Comparison of ENCODE assay signal across 8 cellular contexts in genomic region chr9:128829477-128830251, GRCh38. TPM values are rescaled to one million over a fixed set of nuclear protein-coding genes. Genes with fewer than 3 reads are reported as not detected.
DNase-seq lines count a peak whose midpoint lies in the region; ATAC-seq lines count a peak whose summit lies in the region.

A gene with protein sequence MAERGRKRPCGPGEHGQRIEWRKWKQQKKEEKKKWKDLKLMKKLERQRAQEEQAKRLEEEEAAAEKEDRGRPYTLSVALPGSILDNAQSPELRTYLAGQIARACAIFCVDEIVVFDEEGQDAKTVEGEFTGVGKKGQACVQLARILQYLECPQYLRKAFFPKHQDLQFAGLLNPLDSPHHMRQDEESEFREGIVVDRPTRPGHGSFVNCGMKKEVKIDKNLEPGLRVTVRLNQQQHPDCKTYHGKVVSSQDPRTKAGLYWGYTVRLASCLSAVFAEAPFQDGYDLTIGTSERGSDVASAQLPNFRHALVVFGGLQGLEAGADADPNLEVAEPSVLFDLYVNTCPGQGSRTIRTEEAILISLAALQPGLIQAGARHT (minus strand): TSS chr9:128829794. CDS start chr9:128829780, 14 bp downstream.

- H3K9me2 ChIP-seq in Karpas-422 (replicated peaks; ENCODE audit: insufficient read depth, low read length): no peaks in the 10 kb centered on the region

- peaks cover 24% of the 10 kb centered on the region for H3K79me2 ChIP-seq in Karpas-422 (ENCODE audit: low read length)

- no peaks in the 10 kb centered on the region for H4K20me1 ChIP-seq in Karpas-422 (ENCODE audit: insufficient read depth, low read depth, low read length)

- H3K4me1 ChIP-seq in Karpas-422 (ENCODE audit: low read length): peaks cover 18% of the 10 kb centered on the region
- H3K4me1 ChIP-seq in naive thymus-derived CD4-positive, alpha-beta T cell (ENCODE audit: control insufficient read depth in 2 of 2, insufficient read depth in 2 of 2, low read length in 2 of 2): peaks cover 8 to 15% of the 10 kb centered on the region in 2 donors

- intact Hi-C loops in naive thymus-derived CD4-positive, alpha-beta T cell (cut with micrococcal nuclease): loop anchor here (1.0 to 2.0 kb wide), 6 partner anchors 11 to 199 kb away; partner anchors contain the start of genes ENDOG (in 2 of the 2), TBC1D13 (in 2 of the 2), DOLK (in 1 of the 2) and LRRC8A (in 1 of the 2)

- H3K36me3 Mint-ChIP-seq in naive thymus-derived CD4-positive, alpha-beta T cell: peaks cover 0 to 10% (median 8%) of the 10 kb centered on the region in 5 donors
- H3K36me3 Mint-ChIP-seq in stimulated activated naive B cell treated with anti-CD40 and anti-IgM and Interleukin-4, amounts not matched to agents 10 μg/mL and 1 μg/mL and 100 μg/mL, for 72 hours: peaks cover 41 to 56% of the 10 kb centered on the region in 2 donors

- H3K4me3 ChIP-seq in Karpas-422 (ENCODE audit: low read length): peak within 1 kb of the TSS; percentile 97
- H3K4me3 ChIP-seq in naive thymus-derived CD4-positive, alpha-beta T cell (ENCODE audit: low read length): peak within 1 kb of the TSS; percentile 91

- H3K4me1 Mint-ChIP-seq in naive thymus-derived CD4-positive, alpha-beta T cell: peaks cover 14 to 26% (median 19%) of the 10 kb centered on the region in 7 donors
- peaks cover 13 to 30% of the 10 kb centered on the region in 2 donors for H3K4me1 Mint-ChIP-seq in stimulated activated naive B cell treated with anti-CD40 and anti-IgM and Interleukin-4, amounts not matched to agents 10 μg/mL and 1 μg/mL and 100 μg/mL, for 72 hours

- CTCF ChIA-PET in naive thymus-derived CD4-positive, alpha-beta T cell (lab: Charles Lee): interaction anchor here (0.7 to 1.3 kb wide), 3 partner anchors 11 to 99 kb away, joined by 4 to 8 read pairs (median 5); partner anchors contain the start of gene ENDOG

- peak within 1 kb of the TSS; percentile 44; the same call in 1 of the 2 replicates for H3K27ac ChIP-seq in Karpas-422 (ENCODE audit: low read length)
- peak within 1 kb of the TSS; percentile 81 for H3K27ac ChIP-seq in naive thymus-derived CD4-positive, alpha-beta T cell (ENCODE audit: low read depth, low read length)

- POLR2A ChIA-PET in naive thymus-derived CD4-positive, alpha-beta T cell (lab: Charles Lee): interaction anchor here (0.6 to 2.3 kb wide), 8 partner anchors 10 to 660 kb away, joined by 3 to 38 read pairs (median 4); partner anchors contain the start of gene ENDOG

- H3K27me3 Mint-ChIP-seq in naive thymus-derived CD4-positive, alpha-beta T cell: no peaks in the 10 kb centered on the region
- H3K27me3 Mint-ChIP-seq in stimulated activated naive B cell treated with anti-CD40 and anti-IgM and Interleukin-4, amounts not matched to agents 10 μg/mL and 1 μg/mL and 100 μg/mL, for 72 hours: no peaks in the 10 kb centered on the region

- no peaks in the 10 kb centered on the region for H3K9me3 Mint-ChIP-seq in naive thymus-derived CD4-positive, alpha-beta T cell
- no peaks in the 10 kb centered on the region for H3K9me3 Mint-ChIP-seq in stimulated activated naive B cell treated with anti-CD40 and anti-IgM and Interleukin-4, amounts not matched to agents 10 μg/mL and 1 μg/mL and 100 μg/mL, for 72 hours

- H3K4me3 Mint-ChIP-seq in naive thymus-derived CD4-positive, alpha-beta T cell: peak within 1 kb of the TSS; percentile 92 to 99 (median 95)
- H3K4me3 Mint-ChIP-seq in stimulated activated naive B cell treated with anti-CD40 and anti-IgM and Interleukin-4, amounts not matched to agents 10 μg/mL and 1 μg/mL and 100 μg/mL, for 72 hours: peak within 1 kb of the TSS; percentile 94 to 98

- H3K9ac ChIP-seq in Karpas-422 (ENCODE audit: low read length): peak within 1 kb of the TSS; percentile 94

- H3K9me3 ChIP-seq in Karpas-422 (ENCODE audit: low read length): no peaks in the 10 kb centered on the region
- H3K9me3 ChIP-seq in naive thymus-derived CD4-positive, alpha-beta T cell (ENCODE audit: control insufficient read depth in 2 of 3, low read length in 3 of 3): no peaks in the 10 kb centered on the region

- DNase-seq in DMS79 treated with DMSO at 0.1 percent for 48 hours (lab: John Stamatoyannopoulos, UW) (peak; percentile 92), Karpas-422 (peak; percentile 98), RPMI7951 (ENCODE audit: low read depth) (peak; percentile 87), fibroblast of gingiva (ENCODE audit: low read depth) (peak; percentile 86)
- DNase-seq in activated T-helper 1 cell treated with anti-CD3 and anti-CD28 coated beads, Interleukin-2, amount 50 U/mL, for 16 hours (ENCODE audit: low read depth in 1 of 2, low spot score in 1 of 2): peak; percentile 84 to 89
- peak; percentile 86 to 95 (median 92) for DNase-seq in naive thymus-derived CD4-positive, alpha-beta T cell
- peak; percentile 91 for DNase-seq in stimulated activated naive B cell treated with anti-CD40 and anti-IgM and Interleukin-4, amounts not matched to agents 10 μg/mL and 1 μg/mL and 100 μg/mL, for 72 hours

- peaks cover 24% of the 10 kb centered on the region; the same call in 1 of the 2 replicates for H3K36me3 ChIP-seq in Karpas-422 (ENCODE audit: insufficient read depth, low read length)
- peaks cover 4 to 42% (median 6%) of the 10 kb centered on the region in 3 experiments for H3K36me3 ChIP-seq in naive thymus-derived CD4-positive, alpha-beta T cell (ENCODE audit: control insufficient read depth in 2 of 3, insufficient read depth in 3 of 3, low read length in 3 of 3)

- peak; percentile 95 for ATAC-seq in GM21825 (IDR thresholded peaks at IDR 0.05; ENCODE audit: unreplicated experiment)
- ATAC-seq in naive thymus-derived CD4-positive, alpha-beta T cell: peak; percentile 100
- ATAC-seq in stimulated activated naive B cell treated with anti-CD40 and anti-IgM and Interleukin-4, amounts not matched to agents 10 μg/mL and 1 μg/mL and 100 μg/mL, for 72 hours (replicated peaks): peak; percentile 99

- H3K27ac Mint-ChIP-seq in naive thymus-derived CD4-positive, alpha-beta T cell: peak within 1 kb of the TSS; percentile 91 to 97 (median 94)
- H3K27ac Mint-ChIP-seq in stimulated activated naive B cell treated with anti-CD40 and anti-IgM and Interleukin-4, amounts not matched to agents 10 μg/mL and 1 μg/mL and 100 μg/mL, for 72 hours: peak within 1 kb of the TSS; percentile 98

- peak within 1 kb of the TSS; percentile 72 for H2AFZ ChIP-seq in Karpas-422 (ENCODE audit: low read length)

- no peaks in the 10 kb centered on the region for H3K27me3 ChIP-seq in Karpas-422 (ENCODE audit: low read length)
- H3K27me3 ChIP-seq in naive thymus-derived CD4-positive, alpha-beta T cell (ENCODE audit: control insufficient read depth in 2 of 2, insufficient read depth in 2 of 2, low read length in 2 of 2): no peaks in the 10 kb centered on the region

- H3K4me2 ChIP-seq in Karpas-422 (ENCODE audit: low read depth, low read length, poor library complexity, severe bottlenecking): peak within 1 kb of the TSS; percentile 82

RNA-seq across cellular contexts. Expression of the gene that starts here (rescaled TPM):
- 28.6 and 42.5 TPM in 2 replicates for total RNA-seq in Karpas-422 (2014; rRNA removed; shearing (Covaris generic); ENCODE audit: low replicate concordance)
- 17.1 and 20.4 TPM in 2 replicates for total RNA-seq in RPMI7951 (2014; rRNA removed; shearing (Covaris generic))
- total RNA-seq in naive thymus-derived CD4-positive, alpha-beta T cell: 10 to 100 TPM; 38.9 to 83.6 (median 65.2) TPM
- polyA plus RNA-seq in naive thymus-derived CD4-positive, alpha-beta T cell: 10 to 100 TPM; 32.1 to 42.0 TPM

Comparison
In these comparisons a context has a peak if more than half of its experiments do, and no peak if none do; other contexts are left out.
1. Peak in every context shown above with its lines: DNase-seq, ATAC-seq, H3K4me3 ChIP-seq and H3K27ac ChIP-seq.